Comparison of ENCODE assay signal across 32 cellular contexts in genomic region chr11:63250162-63251050, GRCh38. TPM values are rescaled to one million over a fixed set of nuclear protein-coding genes. Genes with fewer than 3 reads are reported as not detected.
DNase-seq lines count a peak whose midpoint lies in the region; ATAC-seq, FAIRE-seq and TF ChIP-seq lines count a peak whose summit lies in the region.
"Had no signal": no experiment of that assay in that cellular context is flagged by ENCODE, and none has a peak within 500 bp of the region (broad histone marks: within the 10 kb centered on the region; RNA-seq: fewer than 3 reads in every experiment).

No MANE protein-coding gene starts in this region.

- H3K4me2 ChIP-seq in HepG2 (ENCODE audit: low read depth, low read length) = peak overlapping the region; percentile 45
- H3K4me2 ChIP-seq: BLaER1 had no signal

- TF ChIP-seq CTCF in WTC11 (IDR thresholded peaks at IDR 0.05) = no peak
- TF ChIP-seq CTCF in HepG2 (CRISPR knock-in tag; IDR thresholded peaks at IDR 0.05) = no peak
- no peak for TF ChIP-seq CTCF in right lobe of liver (IDR thresholded peaks at IDR 0.05)

- CTCF ChIA-PET in WTC11 (lab: Charles Lee) = no interaction called here
- CTCF ChIA-PET in HepG2 (lab: Yijun Ruan, JAX; ENCODE audit: low intra/inter-chr PET ratio, low total read pairs) = no interaction called here
- CTCF ChIA-PET in activated CD4-positive, alpha-beta memory T cell treated with anti-CD3 and anti-CD28 coated beads, Interleukin-2, amount 10 ng/mL, durations not matched to agents 7 days and 5 days (lab: Charles Lee) = no interaction called here

- POLR2A ChIA-PET in WTC11 (lab: Charles Lee) (no interaction called here), HepG2 (lab: Yijun Ruan, JAX) (interaction anchor here (1.0 to 1.2 kb wide), 2 partner anchors 9 to 11 kb away, joined by 4 to 5 read pairs; no protein-coding TSS in a partner anchor)
- POLR2A ChIA-PET in activated CD4-positive, alpha-beta memory T cell treated with anti-CD3 and anti-CD28 coated beads, Interleukin-2, amount 10 ng/mL, durations not matched to agents 7 days and 5 days (lab: Charles Lee) = no interaction called here

- DNase-seq in WTC11 (ENCODE audit: low spot score) (no peak), HepG2 (ENCODE audit: low spot score) (peak; percentile 91), right lobe of liver (no peak), KG1 (lab: John Stamatoyannopoulos, UW) (no peak)
- no peak for DNase-seq in activated naive CD4-positive, alpha-beta T cell (lab: John Stamatoyannopoulos, UW)
- no peak for DNase-seq in activated CD4-positive, alpha-beta memory T cell treated with anti-CD3 and anti-CD28 coated beads, Interleukin-2, amount 10 ng/mL, durations not matched to agents 7 days and 5 days
- DNase-seq: 8988T; ACHN; BE2C; C1 segment of cervical spinal cord; CD4-positive, alpha-beta memory T cell; CD4-positive, CD25-positive, alpha-beta regulatory T cell; CD8-positive, alpha-beta memory T cell; COR-L47; DMS 273 treated with DMSO at 0.1 percent for 48 hours; DMS153; DMS53; DMS79; DND-41; EL; GDM1 had no signal

- H3K9me3 ChIP-seq in HepG2 (ENCODE audit: low read length) = no peaks in the 10 kb centered on the region
- H3K9me3 ChIP-seq in right lobe of liver = no peaks in the 10 kb centered on the region
- H3K9me3 ChIP-seq: BE2C, BLaER1 had no signal

- no peak overlapping the region for H3K4me3 Mint-ChIP-seq in WTC11
- H3K4me3 Mint-ChIP-seq in activated CD4-positive, alpha-beta memory T cell treated with anti-CD3 and anti-CD28 coated beads, Interleukin-2, amount 10 ng/mL, durations not matched to agents 7 days and 5 days = no peak overlapping the region
- H3K4me3 Mint-ChIP-seq: CD14-positive monocyte; CD4-positive, alpha-beta memory T cell; CD4-positive, CD25-positive, alpha-beta regulatory T cell; CD8-positive, alpha-beta memory T cell had no signal

- H3K79me2 ChIP-seq in HepG2 (ENCODE audit: insufficient read depth, low read length) = no peaks in the 10 kb centered on the region

- H3K4me1 Mint-ChIP-seq in WTC11 = peaks cover 2% of the 10 kb centered on the region; the same call in 1 of the 2 replicates
- no peaks in the 10 kb centered on the region for H3K4me1 Mint-ChIP-seq in activated CD4-positive, alpha-beta memory T cell treated with anti-CD3 and anti-CD28 coated beads, Interleukin-2, amount 10 ng/mL, durations not matched to agents 7 days and 5 days
- H3K4me1 Mint-ChIP-seq: CD14-positive monocyte; CD4-positive, alpha-beta memory T cell; CD8-positive, alpha-beta memory T cell had no signal

- H3K27me3 Mint-ChIP-seq in WTC11 (ENCODE audit: low read depth) = peaks cover 41% of the 10 kb centered on the region
- H3K27me3 Mint-ChIP-seq in activated CD4-positive, alpha-beta memory T cell treated with anti-CD3 and anti-CD28 coated beads, Interleukin-2, amount 10 ng/mL, durations not matched to agents 7 days and 5 days = peaks cover 31% of the 10 kb centered on the region

- WGBS in HepG2 (ENCODE audit: low lambda C conversion rate) = 47% methylated on average over 5 of the region's 5 CpGs
- WGBS in right lobe of liver (ENCODE audit: insufficient coverage, low coverage, low lambda C conversion rate, missing lambda C conversion rate) = 27% methylated on average over 5 of the region's 5 CpGs

- ATAC-seq in WTC11 (no peak), HepG2 (peak; percentile 55), right lobe of liver (peak; percentile 38 to 71 (median 56))
- ATAC-seq: GM12878 had no signal

- H3K4me1 ChIP-seq in HepG2 (ENCODE audit: insufficient read depth, low read length) (peaks cover 89% of the 10 kb centered on the region), right lobe of liver (peaks cover 0 to 53% (median 20%) of the 10 kb centered on the region in 4 donors)
- H3K4me1 ChIP-seq: BE2C, BLaER1 had no signal

- H3K27me3 ChIP-seq in HepG2 (ENCODE audit: control insufficient read depth in 1 of 2, insufficient read depth in 2 of 2, low read length in 2 of 2) = no peaks in the 10 kb centered on the region
- no peaks in the 10 kb centered on the region for H3K27me3 ChIP-seq in right lobe of liver
- H3K27me3 ChIP-seq: BE2C, BLaER1 had no signal

- no peaks in the 10 kb centered on the region for H4K20me1 ChIP-seq in HepG2 (ENCODE audit: insufficient read depth, low read length)
- H4K20me1 ChIP-seq: BLaER1 had no signal

- H3K27ac Mint-ChIP-seq in WTC11 = no peak overlapping the region
- H3K27ac Mint-ChIP-seq in activated CD4-positive, alpha-beta memory T cell treated with anti-CD3 and anti-CD28 coated beads, Interleukin-2, amount 10 ng/mL, durations not matched to agents 7 days and 5 days = no peak overlapping the region
- H3K27ac Mint-ChIP-seq: CD14-positive monocyte; CD4-positive, alpha-beta memory T cell; CD4-positive, CD25-positive, alpha-beta regulatory T cell; CD8-positive, alpha-beta memory T cell had no signal

- H3K9me3 Mint-ChIP-seq in WTC11 = no peaks in the 10 kb centered on the region
- no peaks in the 10 kb centered on the region for H3K9me3 Mint-ChIP-seq in activated CD4-positive, alpha-beta memory T cell treated with anti-CD3 and anti-CD28 coated beads, Interleukin-2, amount 10 ng/mL, durations not matched to agents 7 days and 5 days
- H3K9me3 Mint-ChIP-seq: CD4-positive, alpha-beta memory T cell; CD8-positive, alpha-beta memory T cell had no signal

- H3K27ac ChIP-seq in HepG2 (ENCODE audit: extremely low read length, insufficient read depth, low read length) = peak overlapping the region; percentile 80
- peak overlapping the region; percentile 63 to 96 (median 86) for H3K27ac ChIP-seq in right lobe of liver
- H3K27ac ChIP-seq: BLaER1 had no signal

- H3K36me3 Mint-ChIP-seq in WTC11 = no peaks in the 10 kb centered on the region
- no peaks in the 10 kb centered on the region for H3K36me3 Mint-ChIP-seq in activated CD4-positive, alpha-beta memory T cell treated with anti-CD3 and anti-CD28 coated beads, Interleukin-2, amount 10 ng/mL, durations not matched to agents 7 days and 5 days (ENCODE audit: low read depth)
- H3K36me3 Mint-ChIP-seq: CD14-positive monocyte; CD4-positive, alpha-beta memory T cell; CD4-positive, CD25-positive, alpha-beta regulatory T cell; CD8-positive, alpha-beta memory T cell had no signal

- TF ChIP-seq EP300 in HepG2 (IDR thresholded peaks at IDR 0.05; ENCODE audit: low read depth in 2 of 2, low read length in 2 of 2) = peak; percentile 76 to 100
- TF ChIP-seq EP300 in HepG2 (CRISPR knock-in tag; IDR thresholded peaks at IDR 0.05; ENCODE audit: borderline replicate concordance) = peak; percentile 95

- no TSS peak for BruUV-seq in HepG2 (replicated peaks; lab: Mats Ljungman, UMichigan)

- peak; percentile 70 for FAIRE-seq in HepG2 (lab: Jason Lieb, UNC)
- FAIRE-seq: A204.1, GM12878, GM12892, GM18507, GM19239 had no signal

- in situ Hi-C loops in HepG2 (cut with HindIII; ENCODE audit: extremely low pct_ligation_motif_present, low pct_unique_long_range_greater_than_20kb) = no loop called here

- TF ChIP-seq POLR2A in HepG2 (IDR thresholded peaks at IDR 0.05; ENCODE audit: insufficient read depth in 1 of 2, low read depth in 2 of 2, low read length in 2 of 2) = no peak
- TF ChIP-seq POLR2A in right lobe of liver (IDR thresholded peaks at IDR 0.05) = no peak

- peak overlapping the region; percentile 36; the same call in 1 of the 2 replicates for H3K9ac ChIP-seq in HepG2 (ENCODE audit: insufficient read depth, low read depth, low read length)
- H3K9ac ChIP-seq: BLaER1 had no signal

- no peak overlapping the region for H2AFZ ChIP-seq in HepG2 (ENCODE audit: low read length)

- H3K4me3 ChIP-seq in HepG2 (replicated peaks in 1 of 3; ENCODE audit: insufficient read depth in 1 of 3, low read depth in 2 of 3, low read length in 3 of 3) = no peak overlapping the region; a peak in 1 of 6 replicates
- peak overlapping the region in 1 of 3 donors; percentile 26 for H3K4me3 ChIP-seq in right lobe of liver
- H3K4me3 ChIP-seq: BLaER1, GM12878 had no signal

- H3K36me3 ChIP-seq in HepG2 (replicated peaks in 1 of 2; ENCODE audit: control insufficient read depth in 1 of 2, insufficient read depth in 2 of 2, low read length in 2 of 2) (no peaks in the 10 kb centered on the region), right lobe of liver (no peaks in the 10 kb centered on the region)
- H3K36me3 ChIP-seq: BE2C, BLaER1 had no signal

- intact Hi-C loops in HepG2 (cut with micrococcal nuclease; ENCODE audit: unreplicated experiment) = no loop called here
- intact Hi-C loops in right lobe of liver (cut with DNase I) = no loop called here

- no peak for TF ChIP-seq RAD21 in HepG2 (CRISPR knock-in tag; IDR thresholded peaks at IDR 0.05)

TF ChIP-seq in WTC11, 78 proteins besides CTCF, POLR2A, EP300 and RAD21 (continues in another document):
- peak; percentile 92 for TF ChIP-seq GABPB1 (CRISPR knock-in tag; IDR thresholded peaks at IDR 0.05)

TF ChIP-seq in HepG2, 621 proteins besides CTCF, POLR2A, EP300 and RAD21 (continues in another document):
- no peak for TF ChIP-seq ZNF547 (CRISPR knock-in tag; IDR thresholded peaks at IDR 0.05)
- no peak for TF ChIP-seq HNRNPUL1 (IDR thresholded peaks at IDR 0.05; ENCODE audit: low read depth, low read length)

RNA-seq across cellular contexts. Expression of gene SLC22A25, which starts 7.0 kb away (rescaled TPM):
- not detected in 3 replicates for total RNA-seq in WTC11 (2021)
- 0.18 TPM in 2 replicates for total RNA-seq in HepG2 (2016; rRNA removed; fragmentation: Illumina TruSeq; extraction: Trizol)
- 0.10 and 0.26 TPM in 2 replicates for total RNA-seq in HepG2 (2016; cell fraction: cytosol; rRNA removed; fragmentation: Illumina TruSeq; extraction: Trizol; ENCODE audit: low read depth)
- total RNA-seq in HepG2 (2016; cell fraction: insoluble cytoplasmic fraction; rRNA removed; fragmentation: Illumina TruSeq; extraction: Trizol) = 0.16 and 0.26 TPM in 2 replicates
- 0.10 and 0.12 TPM in 2 replicates for total RNA-seq in HepG2 (2016; cell fraction: membrane; rRNA removed; fragmentation: Illumina TruSeq; extraction: Trizol)
- total RNA-seq in HepG2 (2016; cell fraction: nucleus; rRNA removed; fragmentation: Illumina TruSeq; extraction: Trizol) = 0.60 and 0.87 TPM in 2 replicates
- polyA plus RNA-seq in HepG2 (2011; rRNA removed) = 0.42 and 0.98 TPM in 2 replicates
- 0.19 and 0.50 TPM in 2 replicates for polyA plus RNA-seq in HepG2 (2011; cell fraction: cytosol; rRNA removed)
- polyA plus RNA-seq in HepG2 (2011; cell fraction: nucleus; rRNA removed) = 1.5 and 3.8 TPM in 2 replicates
- polyA plus RNA-seq in HepG2 (2012) = 1.3 and 1.8 TPM in 2 replicates
- 0.05 TPM in 1 of 2 replicates, not detected in the other for polyA plus RNA-seq in HepG2 (2016; cell fraction: cytosol; fragmentation: Illumina TruSeq; extraction: Trizol; ENCODE audit: low read depth)
- polyA plus RNA-seq in HepG2 (2016; cell fraction: insoluble cytoplasmic fraction; fragmentation: Illumina TruSeq; extraction: Trizol; ENCODE audit: low read depth) = 0.07 and 0.12 TPM in 2 replicates
- 0.06 TPM in 2 replicates for polyA plus RNA-seq in HepG2 (2016; cell fraction: membrane; fragmentation: Illumina TruSeq; extraction: Trizol; ENCODE audit: low read depth)
- polyA plus RNA-seq in HepG2 (2016; cell fraction: nucleus; fragmentation: Illumina TruSeq; extraction: Trizol; ENCODE audit: insufficient read depth, low read depth) = 0.56 and 0.71 TPM in 2 replicates
- 0.32 TPM in 1 of 2 replicates, not detected in the other for polyA minus RNA-seq in HepG2 (2011; rRNA and poly(A)+ RNA removed; ENCODE audit: low replicate concordance)
- 0.20 TPM in 1 of 2 replicates, not detected in the other for polyA minus RNA-seq in HepG2 (2011; cell fraction: cytosol; rRNA and poly(A)+ RNA removed)
- polyA minus RNA-seq in HepG2 (2011; cell fraction: nucleus; rRNA and poly(A)+ RNA removed) = 1.2 and 2.7 TPM in 2 replicates
- total RNA-seq in right lobe of liver = 10 to 100 TPM in 5 of 6 experiments, 1 to 10 TPM in 1; 9.0 to 39.0 (median 14.7) TPM
- total RNA-seq in activated CD4-positive, alpha-beta memory T cell treated with anti-CD3 and anti-CD28 coated beads, Interleukin-2, amount 10 ng/mL, durations not matched to agents 7 days and 5 days = not detected
- total RNA-seq: A673; CD4-positive, alpha-beta memory T cell; CD4-positive, CD25-positive, alpha-beta regulatory T cell; CD8-positive, alpha-beta memory T cell; Daoy; G401; GM12878 had no signal
- polyA plus RNA-seq: AG04450; CD14-positive monocyte; CD4-positive, alpha-beta memory T cell; CD4-positive, CD25-positive, alpha-beta regulatory T cell; CD8-positive, alpha-beta memory T cell; GM12878 had no signal

Comparison
In these comparisons a context has a peak if more than half of its experiments do, and no peak if none do; other contexts are left out.
1. Of the 50 proteins assayed by ChIP-seq in both HepG2 and WTC11: peak only in HepG2: ATF1, ATF2, ATF3, ESRRA, FOXJ3, FOXK1 and 13 more; only in WTC11: none; in both: GABPB1; in neither: 28; mixed calls (peak in some experiments, not most) for 2.